ENCODE assay signal across 9 cellular contexts in genomic region chr12:65536876-65537661, GRCh38.
DNase-seq lines count a peak whose midpoint lies in the region; ATAC-seq and TF ChIP-seq lines count a peak whose summit lies in the region.
"Had no signal": no experiment of that assay in that cellular context is flagged by ENCODE, and none has a peak within 500 bp of the region (broad histone marks: within the 10 kb centered on the region; RNA-seq: fewer than 3 reads in every experiment).

No MANE protein-coding gene starts in this region.

- CTCF ChIA-PET in A673 (lab: Charles Lee) (interaction anchor here (0.6 to 1.0 kb wide), 2 partner anchors 20 to 231 kb away, joined by 3 to 4 read pairs; no protein-coding TSS in a partner anchor), MCF 10A (lab: Yijun Ruan, JAX) (interaction anchor here (0.8 to 1.3 kb wide), 2 partner anchors 11 to 21 kb away, joined by 4 to 6 read pairs; no protein-coding TSS in a partner anchor)

- no peaks in the 10 kb centered on the region for H3K27me3 ChIP-seq in A673 (replicated peaks; ENCODE audit: insufficient read depth, low read depth, low read length, poor library complexity)

- no peak overlapping the region for H3K4me3 Mint-ChIP-seq in MCF 10A (ENCODE audit: unreplicated experiment)
- H3K4me3 Mint-ChIP-seq: CD8-positive, alpha-beta T cell had no signal

- H3K36me3 Mint-ChIP-seq in MCF 10A (ENCODE audit: insufficient read depth, unreplicated experiment) = no peaks in the 10 kb centered on the region
- H3K36me3 Mint-ChIP-seq: CD8-positive, alpha-beta T cell had no signal

- peaks cover 44% of the 10 kb centered on the region for H3K4me1 Mint-ChIP-seq in MCF 10A (ENCODE audit: insufficient read depth, unreplicated experiment)

- intact Hi-C loops in A673 (cut with micrococcal nuclease; ENCODE audit: unreplicated experiment) = no loop called here
- intact Hi-C loops in MCF 10A (cut with micrococcal nuclease) = no loop called here

- H3K4me1 ChIP-seq in A673 (ENCODE audit: insufficient read depth, low read length, poor library complexity, severe bottlenecking) = peaks cover 6% of the 10 kb centered on the region

- no peak overlapping the region for H3K4me3 ChIP-seq in A673 (ENCODE audit: low read depth, low read length, poor library complexity, severe bottlenecking)

- H3K9me3 ChIP-seq in A673 (ENCODE audit: low read depth, low read length, poor library complexity, severe bottlenecking) = peaks cover 24% of the 10 kb centered on the region

- H3K9me3 Mint-ChIP-seq in MCF 10A (ENCODE audit: unreplicated experiment) = no peaks in the 10 kb centered on the region

- POLR2A ChIA-PET in A673 (lab: Charles Lee; ENCODE audit: low non-redundant PET) (interaction anchor here (0.5 kb wide), 1 partner anchor 144 kb away, joined by 17 read pairs; no protein-coding TSS in a partner anchor), MCF 10A (lab: Yijun Ruan, JAX) (interaction anchor here (0.7 to 1.4 kb wide), 4 partner anchors 9 to 66 kb away, joined by 3 to 4 read pairs (median 4); no protein-coding TSS in a partner anchor)

- no TSS peak for BruUV-seq in A673 (replicated peaks; lab: Mats Ljungman, UMichigan)
- BruUV-seq in MCF 10A (replicated peaks; lab: Mats Ljungman, UMichigan) = no TSS peak

- H3K36me3 ChIP-seq in A673 (ENCODE audit: insufficient read depth, low read length, poor library complexity, severe bottlenecking) = no peaks in the 10 kb centered on the region

- no peaks in the 10 kb centered on the region for H3K27me3 Mint-ChIP-seq in MCF 10A (ENCODE audit: insufficient read depth, unreplicated experiment)

- no peak for TF ChIP-seq CTCF in A673 (conservative IDR thresholded peaks at IDR 0.05; ENCODE audit: low read depth, low read length)
- no peak for TF ChIP-seq CTCF in MCF 10A (IDR thresholded peaks at IDR 0.05; ENCODE audit: unreplicated experiment)

- ATAC-seq in GM19324 (IDR thresholded peaks at IDR 0.05; ENCODE audit: low FRiP score, unreplicated experiment) = no peak
- ATAC-seq: CD8-positive, alpha-beta T cell had no signal

- DNase-seq in A673 (ENCODE audit: low spot score) = peak; percentile 88
- DNase-seq in HS-27A (ENCODE audit: low read depth) = peak; percentile 99
- DNase-seq in MCF 10A (ENCODE audit: unreplicated experiment) = peak; percentile 95
- peak; percentile 83 for DNase-seq in left kidney (ENCODE audit: low read depth, low spot score)
- no peak for DNase-seq in NCI-H1048 (lab: John Stamatoyannopoulos, UW)
- no peak for DNase-seq in activated naive CD4-positive, alpha-beta T cell (lab: John Stamatoyannopoulos, UW)
- DNase-seq in AML-193 (lab: John Stamatoyannopoulos, UW) = no peak
- DNase-seq: CD8-positive, alpha-beta T cell had no signal

- H3K27ac ChIP-seq in A673 (ENCODE audit: low read depth, low read length, poor library complexity, severe bottlenecking) = no peak overlapping the region

- peak overlapping the region; percentile 84 for H3K27ac Mint-ChIP-seq in MCF 10A (ENCODE audit: low read depth, unreplicated experiment)
- H3K27ac Mint-ChIP-seq: CD8-positive, alpha-beta T cell had no signal

Comparison
In these comparisons a context has a peak if more than half of its experiments do, and no peak if none do; other contexts are left out.
1. DNase-seq: peak in A673 (single experiment), HS-27A (single experiment), MCF 10A (single experiment) and left kidney (single experiment); none in NCI-H1048 (single experiment), activated naive CD4-positive, alpha-beta T cell (0 of 4) and AML-193 (0 of 2).